21 cellular contexts compared by ENCODE assay signal in genomic region chr18:23887035-23887434, GRCh38.
DNase-seq lines count a peak whose midpoint lies in the region; ATAC-seq and TF ChIP-seq lines count a peak whose summit lies in the region.
"Had no signal": no experiment of that assay in that cellular context is flagged by ENCODE, and none has a peak within 500 bp of the region (broad histone marks: within the 10 kb centered on the region; RNA-seq: fewer than 3 reads in every experiment).

No MANE protein-coding gene starts in this region.

- H3K27ac ChIP-seq in thyroid gland (no peak overlapping the region), aorta (ENCODE audit: low read depth in 1 of 2, low read length in 2 of 2) (no peak overlapping the region)
- H3K27ac ChIP-seq: colonic mucosa had no signal

- peaks cover 22% of the 10 kb centered on the region for H3K4me1 Mint-ChIP-seq in chondrocyte (ENCODE audit: low read depth)

- TF ChIP-seq CTCF in chondrocyte (IDR thresholded peaks at IDR 0.05), result no peak
- TF ChIP-seq CTCF in thyroid gland (IDR thresholded peaks at IDR 0.05), result no peak
- no peak for TF ChIP-seq CTCF in GM10266 (IDR thresholded peaks at IDR 0.05; ENCODE audit: control insufficient read depth, insufficient read depth, low read depth, missing control alignments)

- intact Hi-C loops in thyroid gland (cut with DNase I) (no loop called here), aorta (cut with DNase I) (no loop called here)

- TF ChIP-seq POLR2A in thyroid gland (IDR thresholded peaks at IDR 0.05), result no peak

- H3K9me3 ChIP-seq in thyroid gland (no peaks in the 10 kb centered on the region), aorta (ENCODE audit: control insufficient read depth, low read length) (no peaks in the 10 kb centered on the region)
- H3K9me3 ChIP-seq: colonic mucosa had no signal

- H3K36me3 Mint-ChIP-seq in chondrocyte (ENCODE audit: low read depth), result no peaks in the 10 kb centered on the region
- H3K36me3 Mint-ChIP-seq: naive B cell had no signal

- 85 to 90% methylated on average over 3 of the region's 3 CpGs for WGBS in thyroid gland, 2 donors
- WGBS in aorta, 2 donors, result 81 to 85% methylated on average over 3 of the region's 3 CpGs

- no peaks in the 10 kb centered on the region for H3K36me3 ChIP-seq in thyroid gland
- no peaks in the 10 kb centered on the region for H3K36me3 ChIP-seq in aorta (ENCODE audit: control insufficient read depth in 1 of 2, insufficient read depth in 2 of 2, low read length in 1 of 2)
- H3K36me3 ChIP-seq: colonic mucosa had no signal

- DNase-seq in DMS79 (lab: John Stamatoyannopoulos, UW) (peak; percentile 50), NCI-H1417 (lab: John Stamatoyannopoulos, UW) (peak; percentile 60 to 98 (median 88)), NCI-H69 (lab: John Stamatoyannopoulos, UW) (peak; percentile 99), chondrocyte (ENCODE audit: low spot score) (no peak), thyroid gland (no peak), GM10266 (ENCODE audit: extremely low spot score) (no peak), aorta (no peak)
- DNase-seq in activated CD4-positive, CD25-positive, alpha-beta regulatory T cell (lab: John Stamatoyannopoulos, UW), result no peak
- DNase-seq: activated CD4-positive, alpha-beta T cell treated with anti-CD3 and anti-CD28 coated beads, Interleukin-2, amount 50 U/mL, for 1 hour; activated CD8-positive, alpha-beta memory T cell treated with anti-CD3 and anti-CD28 coated beads, Interleukin-2, amount 50 U/mL, for 48 hours; activated gamma-delta T cell; AML-193; colonic mucosa; GDM1; naive B cell; NCI-H1436 treated with DMSO at 0.1 percent for 48 hours; stimulated activated CD8-positive, alpha-beta memory T cell treated with anti-CD3 and anti-CD28 coated beads, Interleukin-4, amount 100 ng/mL, for 48 hours had no signal

- no peak for ATAC-seq in aorta (ENCODE audit: low FRiP score)
- ATAC-seq: GM12878, HCT116, K562 had no signal

- no peaks in the 10 kb centered on the region for H3K9me3 Mint-ChIP-seq in chondrocyte (ENCODE audit: low read depth)
- H3K9me3 Mint-ChIP-seq: naive B cell had no signal

- peaks cover 3% of the 10 kb centered on the region for H3K27me3 Mint-ChIP-seq in chondrocyte (ENCODE audit: low read depth)
- H3K27me3 Mint-ChIP-seq: naive B cell had no signal

- H3K4me1 ChIP-seq in thyroid gland, result no peaks in the 10 kb centered on the region
- H3K4me1 ChIP-seq in aorta (ENCODE audit: control insufficient read depth in 1 of 2, insufficient read depth in 2 of 2, low read length in 2 of 2), result peaks cover 2 to 7% of the 10 kb centered on the region in 2 donors

- H3K27me3 ChIP-seq in thyroid gland (no peaks in the 10 kb centered on the region), aorta (ENCODE audit: control insufficient read depth in 1 of 2, insufficient read depth in 2 of 2, low read length in 1 of 2) (no peaks in the 10 kb centered on the region)
- H3K27me3 ChIP-seq: colonic mucosa had no signal

- no peak overlapping the region for H3K4me3 Mint-ChIP-seq in chondrocyte (ENCODE audit: unreplicated experiment)

- no peak overlapping the region for H3K4me3 ChIP-seq in thyroid gland (replicated peaks in 1 of 3)
- H3K4me3 ChIP-seq in aorta (ENCODE audit: low read length in 2 of 2), result no peak overlapping the region
- H3K4me3 ChIP-seq: colonic mucosa, GM12878, K562, skin epidermis had no signal

- H3K27ac Mint-ChIP-seq in chondrocyte (ENCODE audit: unreplicated experiment), result peak overlapping the region; percentile 36

Comparison
In these comparisons a context has a peak if more than half of its experiments do, and no peak if none do; other contexts are left out.
1. DNase-seq: peak in DMS79 (single experiment), NCI-H1417 (3 of 3) and NCI-H69 (single experiment); none in chondrocyte (single experiment), activated CD4-positive, CD25-positive, alpha-beta regulatory T cell (0 of 4), thyroid gland (0 of 2), GM10266 (single experiment) and aorta (0 of 2).